20 cellular contexts compared by ENCODE assay signal in genomic region chr7:83276250-83276649, GRCh38.
"Had no signal": no experiment of that assay in that cellular context is flagged by ENCODE, and none has a peak within 500 bp of the region (broad histone marks: within the 10 kb centered on the region; RNA-seq: fewer than 3 reads in every experiment).

No MANE protein-coding gene starts in this region.

- H3K4me1 Mint-ChIP-seq: IgD-negative memory B cell, T-cell had no signal

- H3K9me3 ChIP-seq: SK-N-SH had no signal

- H3K27ac ChIP-seq: RWPE1 had no signal

- H3K36me3 Mint-ChIP-seq: IgD-negative memory B cell, T-cell had no signal

- H3K27ac Mint-ChIP-seq: IgD-negative memory B cell, T-cell had no signal

- H3K27me3 Mint-ChIP-seq: IgD-negative memory B cell, T-cell had no signal

- H3K9me2 ChIP-seq: SK-N-SH had no signal

- H3K4me3 Mint-ChIP-seq: IgD-negative memory B cell, T-cell had no signal

- H3K4me3 ChIP-seq: K562 had no signal

- H3K9ac ChIP-seq: SK-N-SH had no signal

- ATAC-seq: K562, T-cell had no signal

- H3K4me2 ChIP-seq: SK-N-SH had no signal

- DNase-seq: NCI-H1092; NCI-H1105 treated with DMSO at 0.1 percent for 48 hours; NCI-H1417 treated with DMSO at 0.1 percent for 48 hours; NCI-H146; NCI-H1694 treated with DMSO at 0.1 percent for 48 hours; NCI-H1930; NCI-H2081; NCI-H2107; NCI-H2227 treated with DMSO at 0.1 percent for 48 hours; NCI-H524 treated with DMSO at 0.1 percent for 48 hours; NCI-H69; NCI-H774; NK-92 treated with Interleukin-12 subunit alpha and Interleukin-12 subunit beta, amount 100 ng/mL, for 24 hours; SHP77; SK-N-SH; SW 1271; T-cell had no signal
